17 cellular contexts compared by ENCODE assay signal in the genomic region with DNA sequence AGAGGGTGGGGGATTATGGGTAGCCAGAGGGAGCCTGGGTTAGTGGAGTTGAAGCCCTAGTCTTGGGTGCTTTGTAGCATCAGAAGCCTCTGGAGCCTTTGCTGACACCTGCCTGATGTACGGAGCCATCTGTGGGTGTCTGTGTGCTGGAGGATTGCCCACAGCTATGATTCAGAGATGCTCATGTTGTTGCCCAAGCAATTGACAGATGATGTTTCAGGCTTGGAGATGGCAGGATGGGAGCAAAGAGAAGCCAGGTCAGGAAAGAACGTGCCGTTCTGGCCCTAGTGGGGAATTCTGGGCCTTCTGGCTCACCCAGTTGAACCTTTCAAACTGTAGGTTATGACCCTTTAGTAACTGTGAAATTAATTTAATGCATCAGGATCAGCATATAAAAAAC. TPM values are rescaled to one million over a fixed set of nuclear protein-coding genes. Genes with fewer than 3 reads are reported as not detected.
DNase-seq lines count a peak whose midpoint lies in the region; TF ChIP-seq lines count a peak whose summit lies in the region.
"Had no signal": no experiment of that assay in that cellular context is flagged by ENCODE, and none has a peak within 500 bp of the region (broad histone marks: within the 10 kb centered on the region; RNA-seq: fewer than 3 reads in every experiment).

No MANE protein-coding gene starts in this region.

- intact Hi-C loops in testis (cut with DNase I; ENCODE audit: low total_unique reads), result no loop called here

- H3K27ac ChIP-seq in AG04450 (ENCODE audit: low read depth, low read length) (no peak overlapping the region), caudate nucleus (ENCODE audit: low read depth, low read length) (peak overlapping the region; percentile 8), right atrium auricular region (peak overlapping the region; percentile 83 to 88), testis (no peak overlapping the region)
- H3K27ac ChIP-seq: hepatocyte, neural progenitor cell, spleen, upper lobe of left lung had no signal

- TF ChIP-seq CTCF in AG04450 (IDR thresholded peaks at IDR 0.05; ENCODE audit: low read depth, low read length) (no peak), right atrium auricular region (IDR thresholded peaks at IDR 0.05) (no peak), testis (IDR thresholded peaks at IDR 0.05) (no peak)

- H3K36me3 ChIP-seq in right atrium auricular region (peaks cover 37% of the 10 kb centered on the region), testis (ENCODE audit: low read depth, missing control alignments) (no peaks in the 10 kb centered on the region)
- H3K36me3 ChIP-seq: neural progenitor cell had no signal

- WGBS in testis, 2 donors, result 76 to 85% methylated on average over 3 of the region's 3 CpGs

- H3K9me3 ChIP-seq in AG04450 (ENCODE audit: control insufficient read depth, insufficient read depth, low read length) (peaks cover 8% of the 10 kb centered on the region), right atrium auricular region (peaks cover 0 to 6% of the 10 kb centered on the region in 2 donors), testis (no peaks in the 10 kb centered on the region)

- peaks cover 0 to 44% of the 10 kb centered on the region in 2 donors for H3K4me1 ChIP-seq in right atrium auricular region
- H3K4me1 ChIP-seq in testis, result no peaks in the 10 kb centered on the region
- H3K4me1 ChIP-seq: neural progenitor cell, upper lobe of left lung had no signal

- H3K27me3 ChIP-seq in AG04450 (ENCODE audit: control insufficient read depth, insufficient read depth, low read length) (no peaks in the 10 kb centered on the region), right atrium auricular region (no peaks in the 10 kb centered on the region), testis (no peaks in the 10 kb centered on the region)
- H3K27me3 ChIP-seq: hepatocyte, neural progenitor cell, spleen, upper lobe of left lung had no signal

- POLR2A ChIA-PET in AG04450 (lab: Yijun Ruan, JAX), result no interaction called here

- CTCF ChIA-PET in AG04450 (lab: Charles Lee), result no interaction called here

- TF ChIP-seq POLR2A in testis (IDR thresholded peaks at IDR 0.05), result no peak

- DNase-seq in AG04450 (ENCODE audit: low read depth, low spot score) (peak; percentile 15), NCI-H1694 treated with DMSO at 0.1 percent for 48 hours (lab: John Stamatoyannopoulos, UW) (peak; percentile 96), caudate nucleus (lab: John Stamatoyannopoulos, UW) (peak in 18 of 61 donors; percentile 19 to 88 (median 41)), right atrium auricular region (ENCODE audit: low spot score) (no peak), testis (no peak), ureter (ENCODE audit: low spot score) (no peak), SK-N-DZ (ENCODE audit: low spot score) (no peak), dedifferentiated amniotic fluid mesenchymal stem cell (ENCODE audit: extremely low spot score) (no peak)
- DNase-seq: activated CD4-positive, alpha-beta T cell treated with anti-CD3 and anti-CD28 coated beads for 36 hours; activated T-cell treated with anti-CD3 and anti-CD28 coated beads, Interleukin-2, amount 50 U/mL, for 48 hours; amniotic stem cell; DMS79; spleen; upper lobe of left lung had no signal

- H3K4me3 ChIP-seq in AG04450 (ENCODE audit: low read depth, low read length) (no peak overlapping the region), right atrium auricular region (no peak overlapping the region), testis (no peak overlapping the region)
- H3K4me3 ChIP-seq: hepatocyte, lung, neural progenitor cell, spleen, upper lobe of left lung had no signal

RNA-seq across cellular contexts. Expression of a gene that starts 27.6 kb away (rescaled TPM):
- 5.0 and 5.3 TPM in 2 replicates for polyA plus RNA-seq in AG04450 (2011; rRNA removed)
- 5.0 and 5.1 TPM in 2 replicates for polyA minus RNA-seq in AG04450 (2011; rRNA and poly(A)+ RNA removed)
- total RNA-seq in right atrium auricular region, result 100 to 1,000 TPM; 158 to 253 TPM
- total RNA-seq in testis, result 10 to 100 TPM; 39.2 to 46.8 TPM
- polyA plus RNA-seq in testis (ENCODE audit: insufficient read depth, low read depth, low replicate concordance), result 34.4 TPM
- 32.7 TPM for total RNA-seq in ureter
- 60.8 and 67.7 TPM in 2 replicates for polyA plus RNA-seq in SK-N-DZ (2014; cell fraction: cytosol; rRNA removed)
- polyA plus RNA-seq in SK-N-DZ (2014; cell fraction: nucleus; rRNA removed), result 104 and 106 TPM in 2 replicates

Comparison
In these comparisons a context has a peak if more than half of its experiments do, and no peak if none do; other contexts are left out.
1. DNase-seq: peak in AG04450 (single experiment) and NCI-H1694 treated with DMSO at 0.1 percent for 48 hours (single experiment); none in right atrium auricular region (single experiment), testis (single experiment), ureter (single experiment), SK-N-DZ (single experiment) and dedifferentiated amniotic fluid mesenchymal stem cell (single experiment).
2. H3K27ac ChIP-seq: peak in caudate nucleus (single experiment) and right atrium auricular region (2 of 2); none in AG04450 (single experiment) and testis (0 of 2).